ENCODE assay signal across 8 cellular contexts in the genomic region with DNA sequence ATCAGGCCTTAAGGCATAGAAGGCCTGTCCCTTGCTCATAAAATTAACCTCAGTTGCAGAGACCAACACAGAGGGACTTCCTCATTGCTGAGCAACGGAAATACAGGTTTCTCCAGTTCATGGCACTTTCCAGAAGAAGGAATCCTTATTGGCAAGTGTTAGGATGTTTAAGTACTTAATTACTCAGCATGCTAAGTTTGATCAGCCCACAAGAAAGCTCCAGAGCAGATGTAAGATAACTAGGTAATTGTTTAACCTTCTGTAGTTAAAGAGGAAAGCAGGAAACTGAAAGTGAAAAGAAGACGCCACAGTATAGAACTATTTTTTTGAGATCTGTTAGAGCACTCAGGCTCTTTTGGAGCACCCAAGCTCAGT. TPM values are rescaled to one million over a fixed set of nuclear protein-coding genes. Genes with fewer than 3 reads are reported as not detected.
DNase-seq lines count a peak whose midpoint lies in the region; ATAC-seq and TF ChIP-seq lines count a peak whose summit lies in the region.

No MANE protein-coding gene starts in this region.

- H3F3A ChIP-seq in GM23338 (replicated peaks; ENCODE audit: low read depth) = no peaks in the 10 kb centered on the region

- POLR2A ChIA-PET in OCI-LY7 (lab: Charles Lee) = no interaction called here
- POLR2A ChIA-PET in A673 (lab: Charles Lee; ENCODE audit: low non-redundant PET) = no interaction called here
- POLR2A ChIA-PET in GM10248 (lab: Yijun Ruan, JAX) = no interaction called here

- ATAC-seq in GM18861 (IDR thresholded peaks at IDR 0.05; ENCODE audit: unreplicated experiment) (peak; percentile 84), GM23338 (no peak), lower lobe of right lung (peak; percentile 85 to 88)

- H3K4me2 ChIP-seq in GM23338 (no peak overlapping the region), OCI-LY7 (ENCODE audit: low read length) (0 out of 2 replicates have a peak overlapping the region, but pooled peaks have one; percentile 5)

- no peaks in the 10 kb centered on the region for H3K4me1 ChIP-seq in GM23338 (ENCODE audit: insufficient read depth)
- H3K4me1 ChIP-seq in OCI-LY7 (ENCODE audit: insufficient read depth, low read length, poor library complexity, severe bottlenecking) = peaks cover 7% of the 10 kb centered on the region
- H3K4me1 ChIP-seq in lower lobe of right lung = peaks cover 4% of the 10 kb centered on the region
- H3K4me1 ChIP-seq in A673 (ENCODE audit: insufficient read depth, low read length, poor library complexity, severe bottlenecking) = no peaks in the 10 kb centered on the region

- peaks cover 3% of the 10 kb centered on the region; the same call in 1 of the 3 replicates for H3K4me1 Mint-ChIP-seq in GM23338

- H3K9me3 Mint-ChIP-seq in GM23338 = no peaks in the 10 kb centered on the region

- H3K27me3 Mint-ChIP-seq in GM23338 (ENCODE audit: insufficient read depth, low read depth, poor library complexity) = no peaks in the 10 kb centered on the region

- H3K36me3 ChIP-seq in GM23338 (ENCODE audit: insufficient read depth) (peaks cover 12% of the 10 kb centered on the region; the same call in 1 of the 2 replicates), OCI-LY7 (ENCODE audit: insufficient read depth, low read length) (peaks cover 58% of the 10 kb centered on the region), lower lobe of right lung (no peaks in the 10 kb centered on the region), A673 (ENCODE audit: insufficient read depth, low read length, poor library complexity, severe bottlenecking) (peaks cover 10% of the 10 kb centered on the region)

- no peaks in the 10 kb centered on the region for H3K9me3 ChIP-seq in OCI-LY7 (ENCODE audit: low read length)
- H3K9me3 ChIP-seq in lower lobe of right lung = no peaks in the 10 kb centered on the region
- H3K9me3 ChIP-seq in A673 (ENCODE audit: low read depth, low read length, poor library complexity, severe bottlenecking) = no peaks in the 10 kb centered on the region

- TF ChIP-seq CTCF in GM23338 (conservative IDR thresholded peaks at IDR 0.05; ENCODE audit: low read depth in 2 of 2) (no peak), OCI-LY7 (conservative IDR thresholded peaks at IDR 0.05; ENCODE audit: low read length) (no peak), lower lobe of right lung (IDR thresholded peaks at IDR 0.05) (no peak), A673 (conservative IDR thresholded peaks at IDR 0.05; ENCODE audit: low read depth, low read length) (no peak), GM10248 (IDR thresholded peaks at IDR 0.05; ENCODE audit: control extremely low read depth, extremely low read depth, low read depth, missing control alignments) (no peak)

- H3K27ac ChIP-seq in GM23338 (ENCODE audit: low read depth) = peak overlapping the region; percentile 45; the same call in 1 of the 2 replicates
- peak overlapping the region; percentile 8 for H3K27ac ChIP-seq in OCI-LY7 (ENCODE audit: low read depth, low read length, poor library complexity, severe bottlenecking)
- peak overlapping the region; percentile 60 for H3K27ac ChIP-seq in lower lobe of right lung
- H3K27ac ChIP-seq in A673 (ENCODE audit: low read depth, low read length, poor library complexity, severe bottlenecking) = no peak overlapping the region
- H3K27ac ChIP-seq in substantia nigra (ENCODE audit: low read depth, low read length, poor library complexity, severe bottlenecking) = no peak overlapping the region

- H3K36me3 Mint-ChIP-seq in GM23338 (ENCODE audit: low read depth) = peaks cover 62% of the 10 kb centered on the region

- H2AFZ ChIP-seq in GM23338 (no peak overlapping the region), OCI-LY7 (ENCODE audit: low read length) (no peak overlapping the region)

- H3K4me3 ChIP-seq in GM23338 (no peak overlapping the region), OCI-LY7 (ENCODE audit: low read depth, low read length, poor library complexity, severe bottlenecking) (no peak overlapping the region), lower lobe of right lung (no peak overlapping the region), A673 (ENCODE audit: low read depth, low read length, poor library complexity, severe bottlenecking) (no peak overlapping the region)

- H4K20me1 ChIP-seq in GM23338 (replicated peaks; ENCODE audit: insufficient read depth) (no peaks in the 10 kb centered on the region), OCI-LY7 (ENCODE audit: insufficient read depth, low read length) (no peaks in the 10 kb centered on the region)

- DNase-seq in GM23338 (ENCODE audit: low spot score) (no peak), OCI-LY7 (ENCODE audit: low spot score) (no peak), lower lobe of right lung (no peak), A673 (ENCODE audit: low spot score) (no peak), substantia nigra (lab: John Stamatoyannopoulos, UW) (no peak), amniotic stem cell (lab: John Stamatoyannopoulos, UW) (no peak), GM10248 (ENCODE audit: extremely low spot score) (no peak)

- intact Hi-C loops in OCI-LY7 (cut with micrococcal nuclease; ENCODE audit: unreplicated experiment) = no loop called here
- intact Hi-C loops in lower lobe of right lung (cut with DNase I) = no loop called here
- intact Hi-C loops in A673 (cut with micrococcal nuclease; ENCODE audit: unreplicated experiment) = loop anchor here (10.0 kb wide), 1 partner anchor 229 kb away; no protein-coding TSS in a partner anchor

- CTCF ChIA-PET in OCI-LY7 (lab: Charles Lee; ENCODE audit: unreplicated experiment) = no interaction called here
- CTCF ChIA-PET in A673 (lab: Charles Lee) = no interaction called here
- CTCF ChIA-PET in GM10248 (lab: Yijun Ruan, JAX) = interaction anchor here (1.0 to 4.7 kb wide), 2 partner anchors 11 to 13 kb away, joined by 4 to 27 read pairs; no protein-coding TSS in a partner anchor

- H3K4me3 Mint-ChIP-seq in GM23338 = no peak overlapping the region

- H3K9me2 ChIP-seq in GM23338 (ENCODE audit: insufficient read depth) (no peaks in the 10 kb centered on the region), OCI-LY7 (ENCODE audit: insufficient read depth, low read length) (no peaks in the 10 kb centered on the region)

- H3K27me3 ChIP-seq in GM23338 (ENCODE audit: insufficient read depth) (no peaks in the 10 kb centered on the region), lower lobe of right lung (ENCODE audit: low read depth) (no peaks in the 10 kb centered on the region), A673 (replicated peaks; ENCODE audit: insufficient read depth, low read depth, low read length, poor library complexity) (no peaks in the 10 kb centered on the region)

- no TSS peak for BruUV-seq in OCI-LY7 (replicated peaks; lab: Mats Ljungman, UMichigan)
- no TSS peak for BruUV-seq in A673 (replicated peaks; lab: Mats Ljungman, UMichigan)

- H3K79me2 ChIP-seq in GM23338 (replicated peaks; ENCODE audit: insufficient read depth) (peaks cover 11% of the 10 kb centered on the region; the same call in 1 of the 2 replicates), OCI-LY7 (ENCODE audit: insufficient read depth, low read depth, low read length) (no peaks in the 10 kb centered on the region)

- no peak overlapping the region for H3K27ac Mint-ChIP-seq in GM23338

TF ChIP-seq in GM23338, 12 proteins besides CTCF, POLR2A, EP300 and RAD21 (continues in another document):
- TF ChIP-seq CREB1 (CRISPR knock-in tag; IDR thresholded peaks at IDR 0.05; ENCODE audit: low read depth) (no peak), EZH2phosphoT487 (IDR thresholded peaks at IDR 0.05; ENCODE audit: unreplicated experiment) (no peak), POLR2AphosphoS5 (IDR thresholded peaks at IDR 0.05; ENCODE audit: low read depth) (no peak), STAT1 (IDR thresholded peaks at IDR 0.05; ENCODE audit: unreplicated experiment) (no peak)
- TF ChIP-seq, protein P1, sequence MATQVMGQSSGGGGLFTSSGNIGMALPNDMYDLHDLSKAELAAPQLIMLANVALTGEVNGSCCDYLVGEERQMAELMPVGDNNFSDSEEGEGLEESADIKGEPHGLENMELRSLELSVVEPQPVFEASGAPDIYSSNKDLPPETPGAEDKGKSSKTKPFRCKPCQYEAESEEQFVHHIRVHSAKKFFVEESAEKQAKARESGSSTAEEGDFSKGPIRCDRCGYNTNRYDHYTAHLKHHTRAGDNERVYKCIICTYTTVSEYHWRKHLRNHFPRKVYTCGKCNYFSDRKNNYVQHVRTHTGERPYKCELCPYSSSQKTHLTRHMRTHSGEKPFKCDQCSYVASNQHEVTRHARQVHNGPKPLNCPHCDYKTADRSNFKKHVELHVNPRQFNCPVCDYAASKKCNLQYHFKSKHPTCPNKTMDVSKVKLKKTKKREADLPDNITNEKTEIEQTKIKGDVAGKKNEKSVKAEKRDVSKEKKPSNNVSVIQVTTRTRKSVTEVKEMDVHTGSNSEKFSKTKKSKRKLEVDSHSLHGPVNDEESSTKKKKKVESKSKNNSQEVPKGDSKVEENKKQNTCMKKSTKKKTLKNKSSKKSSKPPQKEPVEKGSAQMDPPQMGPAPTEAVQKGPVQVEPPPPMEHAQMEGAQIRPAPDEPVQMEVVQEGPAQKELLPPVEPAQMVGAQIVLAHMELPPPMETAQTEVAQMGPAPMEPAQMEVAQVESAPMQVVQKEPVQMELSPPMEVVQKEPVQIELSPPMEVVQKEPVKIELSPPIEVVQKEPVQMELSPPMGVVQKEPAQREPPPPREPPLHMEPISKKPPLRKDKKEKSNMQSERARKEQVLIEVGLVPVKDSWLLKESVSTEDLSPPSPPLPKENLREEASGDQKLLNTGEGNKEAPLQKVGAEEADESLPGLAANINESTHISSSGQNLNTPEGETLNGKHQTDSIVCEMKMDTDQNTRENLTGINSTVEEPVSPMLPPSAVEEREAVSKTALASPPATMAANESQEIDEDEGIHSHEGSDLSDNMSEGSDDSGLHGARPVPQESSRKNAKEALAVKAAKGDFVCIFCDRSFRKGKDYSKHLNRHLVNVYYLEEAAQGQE (IDR thresholded peaks at IDR 0.05; ENCODE audit: unreplicated experiment) = no peak

RNA-seq across cellular contexts. Expression of gene SMS, which starts 33.5 kb away (rescaled TPM):
- total RNA-seq in GM23338 (2014; rRNA removed; shearing (Covaris generic)) = 168 and 185 TPM in 2 replicates
- 246 and 274 TPM in 2 replicates for polyA plus RNA-seq in GM23338 (2016; fragmentation: Nextera tagmentation; extraction: Ambion mirVana)
- 59.6 and 64.9 TPM in 2 replicates for total RNA-seq in OCI-LY7 (2014; rRNA removed; shearing (Covaris generic))
- total RNA-seq in OCI-LY7 (2022) (86.3 and 88.3 TPM in 2 replicates), lower lobe of right lung (53.7 TPM), A673 (2021) (108 and 110 TPM in 2 replicates)

RNA-seq across cellular contexts. Expression of gene PHEX, which starts 58.1 kb away (rescaled TPM):
- total RNA-seq in GM23338 (2014; rRNA removed; shearing (Covaris generic)) = 0.21 TPM in 1 of 2 replicates, not detected in the other
- 0.05 and 0.07 TPM in 2 replicates for polyA plus RNA-seq in GM23338 (2016; fragmentation: Nextera tagmentation; extraction: Ambion mirVana)
- 0.09 TPM in 1 of 2 replicates, not detected in the other for total RNA-seq in OCI-LY7 (2014; rRNA removed; shearing (Covaris generic))
- total RNA-seq in OCI-LY7 (2022) (not detected in 2 replicates), lower lobe of right lung (2.7 TPM), A673 (2021) (0.37 and 0.43 TPM in 2 replicates)

Comparison
In these comparisons a context has a peak if more than half of its experiments do, and no peak if none do; other contexts are left out.
1. H3K27ac ChIP-seq: peak in GM23338 (single experiment), OCI-LY7 (single experiment) and lower lobe of right lung (single experiment); none in A673 (single experiment) and substantia nigra (single experiment).